18 cellular contexts compared by ENCODE assay signal in the genomic region with DNA sequence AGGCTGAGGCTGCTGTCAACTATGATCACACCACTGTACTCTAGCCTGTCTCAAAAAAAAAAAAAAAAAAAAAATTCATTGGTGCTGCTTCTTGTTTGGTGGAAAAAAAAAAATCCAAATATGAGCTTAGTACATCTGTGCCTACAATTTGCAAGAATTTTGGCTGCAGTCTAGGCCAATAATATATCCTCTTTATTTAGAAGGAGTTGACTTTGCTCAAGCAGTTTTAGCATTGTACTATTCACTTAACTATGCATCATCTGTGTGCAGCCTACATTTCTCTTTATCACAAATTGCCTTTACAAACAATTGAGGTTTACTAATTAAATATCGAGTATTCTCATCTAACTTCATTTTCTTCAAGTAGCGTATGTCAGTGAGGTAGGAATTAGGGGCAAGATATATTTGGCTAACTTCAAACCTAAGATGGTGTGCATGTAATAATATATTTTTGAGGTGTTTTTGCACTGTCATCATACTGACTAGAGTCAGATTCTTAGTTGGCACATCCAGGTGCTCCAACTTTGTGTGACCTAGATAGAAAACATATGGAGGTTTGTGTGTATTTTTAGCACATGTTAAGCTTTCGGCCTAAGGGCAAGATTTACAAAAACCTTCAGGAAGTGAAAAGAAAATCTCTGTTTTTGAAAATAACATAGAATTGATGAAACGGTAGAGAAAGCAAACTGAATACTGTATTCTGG. TPM values are rescaled to one million over a fixed set of nuclear protein-coding genes. Genes with fewer than 3 reads are reported as not detected.
DNase-seq lines count a peak whose midpoint lies in the region; ATAC-seq, FAIRE-seq and TF ChIP-seq lines count a peak whose summit lies in the region.
"Had no signal": no experiment of that assay in that cellular context is flagged by ENCODE, and none has a peak within 500 bp of the region (broad histone marks: within the 10 kb centered on the region; RNA-seq: fewer than 3 reads in every experiment).

No MANE protein-coding gene starts in this region.

- H3K4me1 ChIP-seq in A673 (ENCODE audit: insufficient read depth, low read length, poor library complexity, severe bottlenecking) (peaks cover 15% of the 10 kb centered on the region), heart left ventricle (peaks cover 0 to 11% (median 0%) of the 10 kb centered on the region in 12 donors)

- POLR2A ChIA-PET in A673 (lab: Charles Lee; ENCODE audit: low non-redundant PET), result no interaction called here
- POLR2A ChIA-PET in HEK293T (lab: Yijun Ruan, JAX), result no interaction called here
- POLR2A ChIA-PET in WTC11 (lab: Charles Lee), result interaction anchor here (0.6 to 0.7 kb wide), 2 partner anchors 27 to 185 kb away, joined by 3 to 4 read pairs; no protein-coding TSS in a partner anchor

- CTCF ChIA-PET in A673 (lab: Charles Lee), result interaction anchor here (0.6 kb wide), 2 partner anchors 73 to 125 kb away, joined by 3 to 6 read pairs; a partner anchor contains a TSS
- CTCF ChIA-PET in HEK293T (lab: Yijun Ruan, JAX), result interaction anchor here (1.1 kb wide), 1 partner anchor 174 kb away, joined by 4 read pairs; no protein-coding TSS in a partner anchor
- CTCF ChIA-PET in WTC11 (lab: Charles Lee), result interaction anchor here (0.6 kb wide), 1 partner anchor 337 kb away, joined by 4 read pairs; no protein-coding TSS in a partner anchor

- H3K36me3 Mint-ChIP-seq in WTC11, result peaks cover 2% of the 10 kb centered on the region; the same call in 1 of the 2 replicates

- H3K27me3 Mint-ChIP-seq in WTC11 (ENCODE audit: low read depth), result no peaks in the 10 kb centered on the region

- peak overlapping the region; percentile 78; the same call in 1 of the 2 replicates for H3K27ac Mint-ChIP-seq in WTC11
- H3K27ac Mint-ChIP-seq: endodermal cell, immature natural killer cell had no signal

- peaks cover 8% of the 10 kb centered on the region for H3K4me1 Mint-ChIP-seq in WTC11
- H3K4me1 Mint-ChIP-seq: immature natural killer cell had no signal

- intact Hi-C loops in A673 (cut with micrococcal nuclease; ENCODE audit: unreplicated experiment), result no loop called here
- intact Hi-C loops in heart left ventricle (cut with DNase I), result no loop called here

- no peaks in the 10 kb centered on the region for H3K36me3 ChIP-seq in A673 (ENCODE audit: insufficient read depth, low read length, poor library complexity, severe bottlenecking)
- peaks cover 0 to 7% (median 0%) of the 10 kb centered on the region in 9 donors for H3K36me3 ChIP-seq in heart left ventricle

- H3K4me3 Mint-ChIP-seq in WTC11, result no peak overlapping the region
- H3K4me3 Mint-ChIP-seq: endodermal cell, immature natural killer cell had no signal

- no peak for DNase-seq in A673 (ENCODE audit: low spot score)
- DNase-seq in HEK293T (ENCODE audit: extremely low spot score), result no peak
- DNase-seq in WTC11 (ENCODE audit: low spot score), result no peak
- DNase-seq in inferior parietal cortex (ENCODE audit: extremely low spot score), result peak; percentile 20
- no peak for DNase-seq in anterior cingulate cortex (lab: John Stamatoyannopoulos, UW)
- DNase-seq in H54 (ENCODE audit: insufficient read length, low spot score), result no peak
- DNase-seq in GM19240 (ENCODE audit: insufficient read length, low spot score), result no peak
- DNase-seq in heart left ventricle, result no peak
- DNase-seq: activated CD4-positive, CD25-positive, alpha-beta regulatory T cell treated with anti-CD3 and anti-CD28 coated beads, Interleukin-2, amount 50 U/mL, for 72 hours; activated naive CD4-positive, alpha-beta T cell; AML-193; endodermal cell; immature natural killer cell; NCI-H1048; NCI-H226; nucleus accumbens; spleen; stimulated activated naive CD8-positive, alpha-beta T cell treated with anti-CD3 and anti-CD28 coated beads, Interleukin-15, Interleukin-2, amounts not matched to agents 100 U/mL and 50 U/mL, for 24 hours had no signal

- 81 to 89% (median 84%) methylated on average over 4 of the region's 4 CpGs for WGBS in heart left ventricle, 4 donors

- ATAC-seq in WTC11 (no peak), heart left ventricle (no peak)
- ATAC-seq: stimulated activated naive CD8-positive, alpha-beta T cell treated with anti-CD3 and anti-CD28 coated beads, Interleukin-15, Interleukin-2, amounts not matched to agents 100 U/mL and 50 U/mL, for 24 hours had no signal

- H3K4me3 ChIP-seq in A673 (ENCODE audit: low read depth, low read length, poor library complexity, severe bottlenecking) (no peak overlapping the region), heart left ventricle (no peak overlapping the region)
- H3K4me3 ChIP-seq: spleen had no signal

- FAIRE-seq in H54 (lab: Jason Lieb, UNC), result no peak

- no peaks in the 10 kb centered on the region for H3K9me3 ChIP-seq in A673 (ENCODE audit: low read depth, low read length, poor library complexity, severe bottlenecking)
- no peaks in the 10 kb centered on the region for H3K9me3 ChIP-seq in heart left ventricle
- H3K9me3 ChIP-seq: spleen had no signal

- H3K27me3 ChIP-seq in A673 (replicated peaks; ENCODE audit: insufficient read depth, low read depth, low read length, poor library complexity) (no peaks in the 10 kb centered on the region), heart left ventricle (no peaks in the 10 kb centered on the region)
- H3K27me3 ChIP-seq: spleen had no signal

- TF ChIP-seq CTCF in A673 (conservative IDR thresholded peaks at IDR 0.05; ENCODE audit: low read depth, low read length) (no peak), WTC11 (IDR thresholded peaks at IDR 0.05) (no peak), heart left ventricle (IDR thresholded peaks at IDR 0.05) (no peak)

- no TSS peak for BruUV-seq in A673 (replicated peaks; lab: Mats Ljungman, UMichigan)

- TF ChIP-seq POLR2A in H54 (IDR thresholded peaks at IDR 0.05; ENCODE audit: low read depth, low read length) (no peak), heart left ventricle (IDR thresholded peaks at IDR 0.05) (no peak)

- H3K27ac ChIP-seq in A673 (ENCODE audit: low read depth, low read length, poor library complexity, severe bottlenecking) (peak overlapping the region; percentile 76), heart left ventricle (no peak overlapping the region)

- H3K9me3 Mint-ChIP-seq in WTC11, result no peaks in the 10 kb centered on the region
- H3K9me3 Mint-ChIP-seq: endodermal cell, immature natural killer cell had no signal

TF ChIP-seq in HEK293T, 16 proteins besides CTCF, POLR2A, EP300 and RAD21:
- peak; percentile 50; the same call in 1 of the 2 replicates for TF ChIP-seq ZNF384 (IDR thresholded peaks at IDR 0.05)
- no peak for TF ChIP-seq LEF1 (IDR thresholded peaks at IDR 0.05; ENCODE audit: borderline replicate concordance)

TF ChIP-seq in WTC11, 78 proteins besides CTCF, POLR2A, EP300 and RAD21 (continues in another document):
- TF ChIP-seq SP1 (CRISPR knock-in tag; conservative IDR thresholded peaks at IDR 0.05) (no peak), ESRRA (CRISPR knock-in tag; IDR thresholded peaks at IDR 0.05; ENCODE audit: borderline replicate concordance) (no peak), ZNF263 (CRISPR knock-in tag; IDR thresholded peaks at IDR 0.05; ENCODE audit: low read depth) (no peak), ZNF423 (CRISPR knock-in tag; IDR thresholded peaks at IDR 0.05) (no peak), GRHL2 (CRISPR knock-in tag; IDR thresholded peaks at IDR 0.05; ENCODE audit: insufficient replicate concordance, severe bottlenecking) (no peak), EMX1 (CRISPR knock-in tag; IDR thresholded peaks at IDR 0.05) (no peak), SMAD4 (CRISPR knock-in tag; IDR thresholded peaks at IDR 0.05) (no peak), MYBL2 (CRISPR knock-in tag; IDR thresholded peaks at IDR 0.05) (no peak), CBFB (CRISPR knock-in tag; IDR thresholded peaks at IDR 0.05; ENCODE audit: low read depth) (no peak), JUN (CRISPR knock-in tag; IDR thresholded peaks at IDR 0.05) (no peak), NR3C1 (CRISPR knock-in tag; conservative IDR thresholded peaks at IDR 0.05; ENCODE audit: low read depth) (no peak), ELF4 (CRISPR knock-in tag; IDR thresholded peaks at IDR 0.05; ENCODE audit: low read depth) (no peak), ZNF416 (CRISPR knock-in tag; IDR thresholded peaks at IDR 0.05) (no peak)
- TF ChIP-seq, protein P1, sequence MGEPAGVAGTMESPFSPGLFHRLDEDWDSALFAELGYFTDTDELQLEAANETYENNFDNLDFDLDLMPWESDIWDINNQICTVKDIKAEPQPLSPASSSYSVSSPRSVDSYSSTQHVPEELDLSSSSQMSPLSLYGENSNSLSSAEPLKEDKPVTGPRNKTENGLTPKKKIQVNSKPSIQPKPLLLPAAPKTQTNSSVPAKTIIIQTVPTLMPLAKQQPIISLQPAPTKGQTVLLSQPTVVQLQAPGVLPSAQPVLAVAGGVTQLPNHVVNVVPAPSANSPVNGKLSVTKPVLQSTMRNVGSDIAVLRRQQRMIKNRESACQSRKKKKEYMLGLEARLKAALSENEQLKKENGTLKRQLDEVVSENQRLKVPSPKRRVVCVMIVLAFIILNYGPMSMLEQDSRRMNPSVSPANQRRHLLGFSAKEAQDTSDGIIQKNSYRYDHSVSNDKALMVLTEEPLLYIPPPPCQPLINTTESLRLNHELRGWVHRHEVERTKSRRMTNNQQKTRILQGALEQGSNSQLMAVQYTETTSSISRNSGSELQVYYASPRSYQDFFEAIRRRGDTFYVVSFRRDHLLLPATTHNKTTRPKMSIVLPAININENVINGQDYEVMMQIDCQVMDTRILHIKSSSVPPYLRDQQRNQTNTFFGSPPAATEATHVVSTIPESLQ (CRISPR knock-in tag; IDR thresholded peaks at IDR 0.05), result no peak
- TF ChIP-seq, protein P2, sequence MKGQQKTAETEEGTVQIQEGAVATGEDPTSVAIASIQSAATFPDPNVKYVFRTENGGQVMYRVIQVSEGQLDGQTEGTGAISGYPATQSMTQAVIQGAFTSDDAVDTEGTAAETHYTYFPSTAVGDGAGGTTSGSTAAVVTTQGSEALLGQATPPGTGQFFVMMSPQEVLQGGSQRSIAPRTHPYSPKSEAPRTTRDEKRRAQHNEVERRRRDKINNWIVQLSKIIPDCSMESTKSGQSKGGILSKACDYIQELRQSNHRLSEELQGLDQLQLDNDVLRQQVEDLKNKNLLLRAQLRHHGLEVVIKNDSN (CRISPR knock-in tag; IDR thresholded peaks at IDR 0.05), result no peak
- TF ChIP-seq, protein P3, sequence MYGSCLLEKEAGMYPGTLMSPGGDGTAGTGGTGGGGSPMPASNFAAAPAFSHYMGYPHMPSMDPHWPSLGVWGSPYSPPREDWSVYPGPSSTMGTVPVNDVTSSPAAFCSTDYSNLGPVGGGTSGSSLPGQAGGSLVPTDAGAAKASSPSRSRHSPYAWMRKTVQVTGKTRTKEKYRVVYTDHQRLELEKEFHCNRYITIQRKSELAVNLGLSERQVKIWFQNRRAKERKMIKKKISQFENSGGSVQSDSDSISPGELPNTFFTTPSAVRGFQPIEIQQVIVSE (CRISPR knock-in tag; IDR thresholded peaks at IDR 0.05; ENCODE audit: borderline replicate concordance), result no peak

RNA-seq across cellular contexts. Expression of a gene that starts 51.8 kb away (rescaled TPM):
- total RNA-seq in A673 (2021), result 43.7 and 46.5 TPM in 2 replicates
- total RNA-seq in WTC11 (2021), result 49.8 to 74.5 TPM (median 69.5 TPM) in 3 replicates
- 10 to 100 TPM in 5 of 9 donors, 1 to 10 TPM in 4; 6.4 to 16.7 (median 10.7) TPM for total RNA-seq in heart left ventricle
- 1 to 10 TPM; 6.2 to 7.8 TPM for polyA plus RNA-seq in heart left ventricle

RNA-seq across cellular contexts. Expression of a gene that starts 51.9 kb away (rescaled TPM):
- total RNA-seq in A673 (2021), result 59.7 and 64.0 TPM in 2 replicates
- total RNA-seq in WTC11 (2021), result 38.4 to 40.1 TPM (median 39.9 TPM) in 3 replicates
- 10 to 100 TPM; 14.3 to 32.9 (median 26.2) TPM for total RNA-seq in heart left ventricle
- 10 to 100 TPM; 33.8 to 40.3 TPM for polyA plus RNA-seq in heart left ventricle
